In the genomic region with DNA sequence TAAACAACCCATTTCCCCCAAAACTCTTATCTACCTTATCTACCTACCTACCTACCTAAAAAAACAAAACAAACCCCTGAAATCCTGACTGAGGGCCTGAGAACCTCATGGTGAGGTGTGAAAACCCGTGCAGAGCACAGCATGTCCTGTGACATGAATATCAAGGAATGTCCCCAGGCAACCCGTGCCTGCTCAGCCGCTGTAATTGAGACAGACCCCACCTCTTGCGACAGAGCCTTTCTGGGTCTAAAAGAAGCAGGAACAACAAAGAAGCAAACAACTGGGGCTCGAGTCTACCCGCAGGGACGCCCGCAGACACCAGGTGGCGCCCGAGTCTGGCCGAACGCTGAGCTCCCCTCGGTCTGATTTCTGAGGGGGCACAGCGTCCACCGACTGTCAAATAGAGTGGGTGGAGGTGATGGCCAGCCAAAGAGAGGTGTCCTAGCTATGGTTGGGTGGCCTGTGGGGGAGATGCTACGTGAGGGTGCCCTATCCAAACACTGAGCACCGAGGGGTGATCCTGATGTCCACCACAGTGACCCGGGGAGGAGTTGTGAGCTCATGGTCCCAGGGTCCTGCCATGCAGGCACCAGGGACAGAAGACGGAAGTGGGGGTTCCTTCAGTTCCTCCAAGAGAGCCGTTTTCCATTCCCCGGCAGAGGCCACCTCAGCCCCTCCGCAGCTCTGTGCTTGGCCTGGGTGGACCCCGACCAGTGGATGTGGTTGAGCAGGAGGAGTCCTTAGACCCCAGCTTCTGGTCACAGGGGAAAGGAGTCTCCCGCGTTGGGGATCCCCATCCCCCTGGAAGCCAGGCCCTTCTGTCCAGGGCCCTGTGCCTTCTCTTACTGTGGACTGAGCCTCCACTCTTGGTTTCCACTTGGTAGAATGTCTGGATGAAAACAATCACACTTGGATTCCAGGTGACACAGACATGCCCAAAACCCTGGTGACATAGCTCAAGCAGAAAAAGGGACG, we compare ENCODE assay signal across 1 cellular context.
TF ChIP-seq lines count a peak whose summit lies in the region.

No MANE protein-coding gene starts in this region.

TF ChIP-seq in HepG2, 621 proteins besides CTCF, POLR2A, EP300 and RAD21 (continued from another document and continues in another):
- TF ChIP-seq ZNF772 (CRISPR knock-in tag; IDR thresholded peaks at IDR 0.05) (no peak), RAD51 (IDR thresholded peaks at IDR 0.05; ENCODE audit: borderline replicate concordance) (no peak), ARNT (IDR thresholded peaks at IDR 0.05) (no peak), MBD4 (IDR thresholded peaks at IDR 0.05; ENCODE audit: borderline replicate concordance, low read length) (no peak), ZNF17 (CRISPR knock-in tag; IDR thresholded peaks at IDR 0.05) (no peak), PPARG (CRISPR knock-in tag; conservative IDR thresholded peaks at IDR 0.05) (no peak), CREB1 (IDR thresholded peaks at IDR 0.05) (no peak), CREB1 (CRISPR knock-in tag; IDR thresholded peaks at IDR 0.05) (no peak), ZNF878 (CRISPR knock-in tag; IDR thresholded peaks at IDR 0.05) (no peak), ZNF275 (CRISPR knock-in tag; IDR thresholded peaks at IDR 0.05; ENCODE audit: borderline replicate concordance) (no peak), ZNF331 (CRISPR knock-in tag; IDR thresholded peaks at IDR 0.05) (peak; percentile 39; the same call in 1 of the 2 replicates), SMAD1 (CRISPR knock-in tag; IDR thresholded peaks at IDR 0.05; ENCODE audit: borderline replicate concordance, low read depth) (no peak), CBX1 (IDR thresholded peaks at IDR 0.05; ENCODE audit: low read depth) (no peak), HOXD1 (CRISPR knock-in tag; IDR thresholded peaks at IDR 0.05) (no peak), NR3C1 (CRISPR knock-in tag; IDR thresholded peaks at IDR 0.05) (no peak), ZNF335 (CRISPR knock-in tag; IDR thresholded peaks at IDR 0.05) (no peak), ZNF562 (CRISPR knock-in tag; IDR thresholded peaks at IDR 0.05; ENCODE audit: borderline replicate concordance) (no peak), ESRRA (CRISPR knock-in tag; IDR thresholded peaks at IDR 0.05; ENCODE audit: low read depth) (no peak), ZNF674 (CRISPR knock-in tag; IDR thresholded peaks at IDR 0.05; ENCODE audit: low read depth) (no peak), CEBPB (IDR thresholded peaks at IDR 0.05; ENCODE audit: borderline replicate concordance, low read depth, low read length) (peak; percentile 92), KAT8 (CRISPR knock-in tag; IDR thresholded peaks at IDR 0.05) (no peak), ZNF263 (CRISPR knock-in tag; IDR thresholded peaks at IDR 0.05) (no peak), PLRG1 (conservative IDR thresholded peaks at IDR 0.05) (no peak), JUN (CRISPR knock-in tag; IDR thresholded peaks at IDR 0.05) (no peak), FOXC1 (CRISPR knock-in tag; IDR thresholded peaks at IDR 0.05; ENCODE audit: borderline replicate concordance) (no peak), NFYC (CRISPR knock-in tag; IDR thresholded peaks at IDR 0.05) (no peak), CHD2 (IDR thresholded peaks at IDR 0.05; ENCODE audit: low read depth, low read length) (no peak), ZNF790 (CRISPR knock-in tag; IDR thresholded peaks at IDR 0.05; ENCODE audit: borderline replicate concordance) (no peak), FOXA1 (IDR thresholded peaks at IDR 0.05) (no peak), FOXA1 (CRISPR knock-in tag; IDR thresholded peaks at IDR 0.05) (no peak), ZNF766 (CRISPR knock-in tag; IDR thresholded peaks at IDR 0.05; ENCODE audit: borderline replicate concordance) (no peak), TBX3 (IDR thresholded peaks at IDR 0.05; ENCODE audit: borderline replicate concordance) (no peak), REPIN1 (CRISPR knock-in tag; IDR thresholded peaks at IDR 0.05; ENCODE audit: borderline replicate concordance, low read depth) (peak; percentile 65; the same call in 1 of the 2 replicates), ZNF557 (CRISPR knock-in tag; IDR thresholded peaks at IDR 0.05) (no peak), HDAC6 (IDR thresholded peaks at IDR 0.05; ENCODE audit: low read depth, low read length) (no peak), ZNF737 (CRISPR knock-in tag; IDR thresholded peaks at IDR 0.05; ENCODE audit: borderline replicate concordance) (no peak), MLX (CRISPR knock-in tag; IDR thresholded peaks at IDR 0.05) (no peak), HMG20B (CRISPR knock-in tag; conservative IDR thresholded peaks at IDR 0.05) (no peak), NFIC (IDR thresholded peaks at IDR 0.05; ENCODE audit: low read length) (no peak), RFXANK (CRISPR knock-in tag; IDR thresholded peaks at IDR 0.05) (no peak), ZNF567 (CRISPR knock-in tag; IDR thresholded peaks at IDR 0.05; ENCODE audit: borderline replicate concordance) (no peak), PHF21A (CRISPR knock-in tag; IDR thresholded peaks at IDR 0.05) (no peak)
- TF ChIP-seq, protein P1, sequence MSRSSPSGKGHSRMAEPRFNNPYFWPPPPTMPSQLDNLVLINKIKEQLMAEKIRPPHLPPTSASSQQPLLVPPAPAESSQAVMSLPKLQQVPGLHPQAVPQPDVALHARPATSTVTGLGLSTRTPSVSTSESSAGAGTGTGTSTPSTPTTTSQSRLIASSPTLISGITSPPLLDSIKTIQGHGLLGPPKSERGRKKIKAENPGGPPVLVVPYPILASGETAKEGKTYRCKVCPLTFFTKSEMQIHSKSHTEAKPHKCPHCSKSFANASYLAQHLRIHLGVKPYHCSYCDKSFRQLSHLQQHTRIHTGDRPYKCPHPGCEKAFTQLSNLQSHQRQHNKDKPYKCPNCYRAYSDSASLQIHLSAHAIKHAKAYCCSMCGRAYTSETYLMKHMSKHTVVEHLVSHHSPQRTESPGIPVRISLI (CRISPR knock-in tag; IDR thresholded peaks at IDR 0.05; ENCODE audit: borderline replicate concordance): no peak
- TF ChIP-seq, protein P2, sequence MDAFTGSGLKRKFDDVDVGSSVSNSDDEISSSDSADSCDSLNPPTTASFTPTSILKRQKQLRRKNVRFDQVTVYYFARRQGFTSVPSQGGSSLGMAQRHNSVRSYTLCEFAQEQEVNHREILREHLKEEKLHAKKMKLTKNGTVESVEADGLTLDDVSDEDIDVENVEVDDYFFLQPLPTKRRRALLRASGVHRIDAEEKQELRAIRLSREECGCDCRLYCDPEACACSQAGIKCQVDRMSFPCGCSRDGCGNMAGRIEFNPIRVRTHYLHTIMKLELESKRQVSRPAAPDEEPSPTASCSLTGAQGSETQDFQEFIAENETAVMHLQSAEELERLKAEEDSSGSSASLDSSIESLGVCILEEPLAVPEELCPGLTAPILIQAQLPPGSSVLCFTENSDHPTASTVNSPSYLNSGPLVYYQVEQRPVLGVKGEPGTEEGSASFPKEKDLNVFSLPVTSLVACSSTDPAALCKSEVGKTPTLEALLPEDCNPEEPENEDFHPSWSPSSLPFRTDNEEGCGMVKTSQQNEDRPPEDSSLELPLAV (CRISPR knock-in tag; conservative IDR thresholded peaks at IDR 0.05; ENCODE audit: low read depth): no peak
- TF ChIP-seq, protein P3, sequence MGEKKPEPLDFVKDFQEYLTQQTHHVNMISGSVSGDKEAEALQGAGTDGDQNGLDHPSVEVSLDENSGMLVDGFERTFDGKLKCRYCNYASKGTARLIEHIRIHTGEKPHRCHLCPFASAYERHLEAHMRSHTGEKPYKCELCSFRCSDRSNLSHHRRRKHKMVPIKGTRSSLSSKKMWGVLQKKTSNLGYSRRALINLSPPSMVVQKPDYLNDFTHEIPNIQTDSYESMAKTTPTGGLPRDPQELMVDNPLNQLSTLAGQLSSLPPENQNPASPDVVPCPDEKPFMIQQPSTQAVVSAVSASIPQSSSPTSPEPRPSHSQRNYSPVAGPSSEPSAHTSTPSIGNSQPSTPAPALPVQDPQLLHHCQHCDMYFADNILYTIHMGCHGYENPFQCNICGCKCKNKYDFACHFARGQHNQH (CRISPR knock-in tag; IDR thresholded peaks at IDR 0.05): peak; percentile 81; the same call in 1 of the 2 replicates
- TF ChIP-seq, protein P4, sequence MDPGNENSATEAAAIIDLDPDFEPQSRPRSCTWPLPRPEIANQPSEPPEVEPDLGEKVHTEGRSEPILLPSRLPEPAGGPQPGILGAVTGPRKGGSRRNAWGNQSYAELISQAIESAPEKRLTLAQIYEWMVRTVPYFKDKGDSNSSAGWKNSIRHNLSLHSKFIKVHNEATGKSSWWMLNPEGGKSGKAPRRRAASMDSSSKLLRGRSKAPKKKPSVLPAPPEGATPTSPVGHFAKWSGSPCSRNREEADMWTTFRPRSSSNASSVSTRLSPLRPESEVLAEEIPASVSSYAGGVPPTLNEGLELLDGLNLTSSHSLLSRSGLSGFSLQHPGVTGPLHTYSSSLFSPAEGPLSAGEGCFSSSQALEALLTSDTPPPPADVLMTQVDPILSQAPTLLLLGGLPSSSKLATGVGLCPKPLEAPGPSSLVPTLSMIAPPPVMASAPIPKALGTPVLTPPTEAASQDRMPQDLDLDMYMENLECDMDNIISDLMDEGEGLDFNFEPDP (CRISPR knock-in tag; conservative IDR thresholded peaks at IDR 0.05): no peak
- TF ChIP-seq, protein P5, sequence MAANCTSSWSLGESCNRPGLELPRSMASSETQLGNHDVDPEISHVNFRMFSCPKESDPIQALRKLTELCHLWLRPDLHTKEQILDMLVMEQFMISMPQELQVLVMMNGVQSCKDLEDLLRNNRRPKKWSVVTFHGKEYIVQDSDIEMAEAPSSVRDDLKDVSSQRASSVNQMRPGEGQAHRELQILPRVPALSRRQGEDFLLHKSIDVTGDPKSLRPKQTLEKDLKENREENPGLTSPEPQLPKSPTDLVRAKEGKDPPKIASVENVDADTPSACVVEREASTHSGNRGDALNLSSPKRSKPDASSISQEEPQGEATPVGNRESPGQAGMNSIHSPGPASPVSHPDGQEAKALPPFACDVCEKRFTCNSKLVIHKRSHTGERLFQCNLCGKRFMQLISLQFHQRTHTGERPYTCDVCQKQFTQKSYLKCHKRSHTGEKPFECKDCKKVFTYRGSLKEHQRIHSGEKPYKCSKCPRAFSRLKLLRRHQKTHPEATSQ (CRISPR knock-in tag; IDR thresholded peaks at IDR 0.05; ENCODE audit: borderline replicate concordance): no peak
- TF ChIP-seq, protein P6, sequence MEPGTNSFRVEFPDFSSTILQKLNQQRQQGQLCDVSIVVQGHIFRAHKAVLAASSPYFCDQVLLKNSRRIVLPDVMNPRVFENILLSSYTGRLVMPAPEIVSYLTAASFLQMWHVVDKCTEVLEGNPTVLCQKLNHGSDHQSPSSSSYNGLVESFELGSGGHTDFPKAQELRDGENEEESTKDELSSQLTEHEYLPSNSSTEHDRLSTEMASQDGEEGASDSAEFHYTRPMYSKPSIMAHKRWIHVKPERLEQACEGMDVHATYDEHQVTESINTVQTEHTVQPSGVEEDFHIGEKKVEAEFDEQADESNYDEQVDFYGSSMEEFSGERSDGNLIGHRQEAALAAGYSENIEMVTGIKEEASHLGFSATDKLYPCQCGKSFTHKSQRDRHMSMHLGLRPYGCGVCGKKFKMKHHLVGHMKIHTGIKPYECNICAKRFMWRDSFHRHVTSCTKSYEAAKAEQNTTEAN (CRISPR knock-in tag; conservative IDR thresholded peaks at IDR 0.05): no peak
- TF ChIP-seq, protein P7, sequence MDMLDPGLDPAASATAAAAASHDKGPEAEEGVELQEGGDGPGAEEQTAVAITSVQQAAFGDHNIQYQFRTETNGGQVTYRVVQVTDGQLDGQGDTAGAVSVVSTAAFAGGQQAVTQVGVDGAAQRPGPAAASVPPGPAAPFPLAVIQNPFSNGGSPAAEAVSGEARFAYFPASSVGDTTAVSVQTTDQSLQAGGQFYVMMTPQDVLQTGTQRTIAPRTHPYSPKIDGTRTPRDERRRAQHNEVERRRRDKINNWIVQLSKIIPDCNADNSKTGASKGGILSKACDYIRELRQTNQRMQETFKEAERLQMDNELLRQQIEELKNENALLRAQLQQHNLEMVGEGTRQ (IDR thresholded peaks at IDR 0.05; ENCODE audit: low read depth, low read length): no peak
- TF ChIP-seq, protein P7 (CRISPR knock-in tag; IDR thresholded peaks at IDR 0.05; ENCODE audit: borderline replicate concordance): no peak
- TF ChIP-seq, protein P8, sequence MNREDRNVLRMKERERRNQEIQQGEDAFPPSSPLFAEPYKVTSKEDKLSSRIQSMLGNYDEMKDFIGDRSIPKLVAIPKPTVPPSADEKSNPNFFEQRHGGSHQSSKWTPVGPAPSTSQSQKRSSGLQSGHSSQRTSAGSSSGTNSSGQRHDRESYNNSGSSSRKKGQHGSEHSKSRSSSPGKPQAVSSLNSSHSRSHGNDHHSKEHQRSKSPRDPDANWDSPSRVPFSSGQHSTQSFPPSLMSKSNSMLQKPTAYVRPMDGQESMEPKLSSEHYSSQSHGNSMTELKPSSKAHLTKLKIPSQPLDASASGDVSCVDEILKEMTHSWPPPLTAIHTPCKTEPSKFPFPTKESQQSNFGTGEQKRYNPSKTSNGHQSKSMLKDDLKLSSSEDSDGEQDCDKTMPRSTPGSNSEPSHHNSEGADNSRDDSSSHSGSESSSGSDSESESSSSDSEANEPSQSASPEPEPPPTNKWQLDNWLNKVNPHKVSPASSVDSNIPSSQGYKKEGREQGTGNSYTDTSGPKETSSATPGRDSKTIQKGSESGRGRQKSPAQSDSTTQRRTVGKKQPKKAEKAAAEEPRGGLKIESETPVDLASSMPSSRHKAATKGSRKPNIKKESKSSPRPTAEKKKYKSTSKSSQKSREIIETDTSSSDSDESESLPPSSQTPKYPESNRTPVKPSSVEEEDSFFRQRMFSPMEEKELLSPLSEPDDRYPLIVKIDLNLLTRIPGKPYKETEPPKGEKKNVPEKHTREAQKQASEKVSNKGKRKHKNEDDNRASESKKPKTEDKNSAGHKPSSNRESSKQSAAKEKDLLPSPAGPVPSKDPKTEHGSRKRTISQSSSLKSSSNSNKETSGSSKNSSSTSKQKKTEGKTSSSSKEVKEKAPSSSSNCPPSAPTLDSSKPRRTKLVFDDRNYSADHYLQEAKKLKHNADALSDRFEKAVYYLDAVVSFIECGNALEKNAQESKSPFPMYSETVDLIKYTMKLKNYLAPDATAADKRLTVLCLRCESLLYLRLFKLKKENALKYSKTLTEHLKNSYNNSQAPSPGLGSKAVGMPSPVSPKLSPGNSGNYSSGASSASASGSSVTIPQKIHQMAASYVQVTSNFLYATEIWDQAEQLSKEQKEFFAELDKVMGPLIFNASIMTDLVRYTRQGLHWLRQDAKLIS (CRISPR knock-in tag; IDR thresholded peaks at IDR 0.05): no peak
